ENCODE assay signal across 8 cellular contexts in genomic region chr10:17200035-17200884, GRCh38. TPM values are rescaled to one million over a fixed set of nuclear protein-coding genes. Genes with fewer than 3 reads are reported as not detected.
DNase-seq lines count a peak whose midpoint lies in the region; ATAC-seq and FAIRE-seq lines count a peak whose summit lies in the region.

No MANE protein-coding gene starts in this region.

- H3K4me3 Mint-ChIP-seq in naive thymus-derived CD4-positive, alpha-beta T cell = peak overlapping the region; percentile 86 to 99 (median 94)

- H3K27ac ChIP-seq in cingulate gyrus (ENCODE audit: low read depth, low read length) = peak overlapping the region; percentile 92
- peak overlapping the region; percentile 90 for H3K27ac ChIP-seq in naive thymus-derived CD4-positive, alpha-beta T cell (ENCODE audit: low read depth, low read length)

- FAIRE-seq in GM18507 (lab: Jason Lieb, UNC) = peak; percentile 67

- no peaks in the 10 kb centered on the region for H3K9me3 ChIP-seq in NT2/D1 (ENCODE audit: insufficient read depth, low read length)
- H3K9me3 ChIP-seq in naive thymus-derived CD4-positive, alpha-beta T cell (ENCODE audit: control insufficient read depth in 2 of 3, low read length in 3 of 3) = no peaks in the 10 kb centered on the region

- H3K27me3 ChIP-seq in NT2/D1 (ENCODE audit: insufficient read depth, insufficient read length) = no peaks in the 10 kb centered on the region
- H3K27me3 ChIP-seq in naive thymus-derived CD4-positive, alpha-beta T cell (ENCODE audit: control insufficient read depth in 2 of 2, insufficient read depth in 2 of 2, low read length in 2 of 2) = no peaks in the 10 kb centered on the region

- peaks cover 23 to 59% (median 42%) of the 10 kb centered on the region in 7 donors for H3K4me1 Mint-ChIP-seq in naive thymus-derived CD4-positive, alpha-beta T cell

- intact Hi-C loops in naive thymus-derived CD4-positive, alpha-beta T cell (cut with micrococcal nuclease) = loop anchor here in 1 of 2 donors (2.0 to 10.0 kb wide), 4 partner anchors 57 to 765 kb away; partner anchors contain the start of genes PTER and STAM

- no peaks in the 10 kb centered on the region for H3K4me1 ChIP-seq in NT2/D1 (ENCODE audit: insufficient read depth, insufficient read length)
- H3K4me1 ChIP-seq in naive thymus-derived CD4-positive, alpha-beta T cell (ENCODE audit: control insufficient read depth in 2 of 2, insufficient read depth in 2 of 2, low read length in 2 of 2) = peaks cover 2 to 8% of the 10 kb centered on the region in 2 donors

- H3K27me3 Mint-ChIP-seq in naive thymus-derived CD4-positive, alpha-beta T cell = peaks cover 0 to 4% (median 0%) of the 10 kb centered on the region in 5 donors

- no peaks in the 10 kb centered on the region for H3K9me3 Mint-ChIP-seq in naive thymus-derived CD4-positive, alpha-beta T cell

- no peak for ATAC-seq in naive thymus-derived CD4-positive, alpha-beta T cell
- ATAC-seq in GM18861 (IDR thresholded peaks at IDR 0.05; ENCODE audit: unreplicated experiment) (no peak), HG03439 (IDR thresholded peaks at IDR 0.05; ENCODE audit: unreplicated experiment) (no peak)

- POLR2A ChIA-PET in naive thymus-derived CD4-positive, alpha-beta T cell (lab: Charles Lee) = interaction anchor here (0.7 to 5.8 kb wide), 9 partner anchors 9 to 383 kb away, joined by 3 to 167 read pairs (median 6); partner anchors contain the start of genes RSU1 and VIM

- H3K27ac Mint-ChIP-seq in naive thymus-derived CD4-positive, alpha-beta T cell = peak overlapping the region; percentile 90 to 99 (median 96)

- CTCF ChIA-PET in naive thymus-derived CD4-positive, alpha-beta T cell (lab: Charles Lee) = interaction anchor here (1.5 to 3.0 kb wide), 4 partner anchors 19 to 32 kb away, joined by 3 to 18 read pairs (median 6); no protein-coding TSS in a partner anchor

- no peaks in the 10 kb centered on the region for H3K36me3 ChIP-seq in NT2/D1 (ENCODE audit: insufficient read depth, insufficient read length, low read length)
- no peaks in the 10 kb centered on the region for H3K36me3 ChIP-seq in naive thymus-derived CD4-positive, alpha-beta T cell (ENCODE audit: control insufficient read depth in 2 of 3, insufficient read depth in 3 of 3, low read length in 3 of 3)

- H3K9ac ChIP-seq in NT2/D1 (ENCODE audit: insufficient read length, low read depth) = peak overlapping the region; percentile 86

- peaks cover 0 to 4% (median 0%) of the 10 kb centered on the region in 5 donors for H3K36me3 Mint-ChIP-seq in naive thymus-derived CD4-positive, alpha-beta T cell

- H3K4me3 ChIP-seq in NT2/D1 (ENCODE audit: insufficient read length, low read depth) = peak overlapping the region; percentile 74
- peak overlapping the region; percentile 94 for H3K4me3 ChIP-seq in naive thymus-derived CD4-positive, alpha-beta T cell (ENCODE audit: low read length)

- DNase-seq in GM18507 (ENCODE audit: extremely low spot score, insufficient read length, low read depth) (no peak), NT2/D1 (ENCODE audit: low read depth, low spot score) (no peak), HuH-7.5 (ENCODE audit: low spot score) (no peak), NCI-H226 (no peak)
- DNase-seq in naive thymus-derived CD4-positive, alpha-beta T cell = no peak

RNA-seq across cellular contexts. Expression of gene TRDMT1, which starts 1.2 kb away (rescaled TPM):
- total RNA-seq in naive thymus-derived CD4-positive, alpha-beta T cell = 10 to 100 TPM; 10.2 to 30.6 (median 15.9) TPM
- 10 to 100 TPM in 1 of 2 donors, 1 to 10 TPM in 1; 9.7 to 12.8 TPM for polyA plus RNA-seq in naive thymus-derived CD4-positive, alpha-beta T cell

RNA-seq across cellular contexts. Expression of gene VIM, which starts 27.8 kb away (rescaled TPM):
- total RNA-seq in naive thymus-derived CD4-positive, alpha-beta T cell = 1,000 to 10,000 TPM in 3 of 5 experiments, 100 to 1,000 TPM in 2; 498 to 2,181 (median 1,002) TPM
- 100 to 1,000 TPM; 399 to 546 TPM for polyA plus RNA-seq in naive thymus-derived CD4-positive, alpha-beta T cell
